In genomic region chr10:3759397-3759796, GRCh38 we compare ENCODE assay signal across 20 cellular contexts. TPM values are rescaled to one million over a fixed set of nuclear protein-coding genes. Genes with fewer than 3 reads are reported as not detected.
DNase-seq lines count a peak whose midpoint lies in the region; ATAC-seq and TF ChIP-seq lines count a peak whose summit lies in the region.
"Had no signal": no experiment of that assay in that cellular context is flagged by ENCODE, and none has a peak within 500 bp of the region (broad histone marks: within the 10 kb centered on the region; RNA-seq: fewer than 3 reads in every experiment).

No MANE protein-coding gene starts in this region.

- H3K9me3 ChIP-seq in HEK293 (ENCODE audit: control insufficient read depth, insufficient read depth, low read depth, low read length) (no peaks in the 10 kb centered on the region), mesenchymal stem cell (ENCODE audit: control insufficient read depth, low read length) (no peaks in the 10 kb centered on the region)
- H3K9me3 ChIP-seq: HAP-1, heart left ventricle had no signal

- no peak overlapping the region for H2BK12ac ChIP-seq in mesenchymal stem cell (ENCODE audit: low read length in 2 of 2)

- 89% methylated on average over 2 of the region's 2 CpGs for WGBS in mesenchymal stem cell

- H3K36me3 ChIP-seq in HEK293 (ENCODE audit: control insufficient read depth in 2 of 2, insufficient read depth in 1 of 2, low read length in 2 of 2) (no peaks in the 10 kb centered on the region), mesenchymal stem cell (ENCODE audit: control insufficient read depth in 1 of 2, insufficient read depth in 2 of 2, low read depth in 1 of 2, low read length in 2 of 2) (no peaks in the 10 kb centered on the region)
- H3K36me3 ChIP-seq: HAP-1, heart left ventricle had no signal

- peaks cover 71% of the 10 kb centered on the region for H3K4me1 Mint-ChIP-seq in T-helper 2 cell treated with Interferon-gamma antibody and Interleukin-4, amounts not matched to agents 5 μg/mL and 100 μg/mL, for 36 hours (ENCODE audit: low read depth)
- peaks cover 55% of the 10 kb centered on the region for H3K4me1 Mint-ChIP-seq in activated T-helper 17 cell treated with anti-CD3 and anti-CD28 coated beads, Interleukin-2, amount 50 U/mL, for 72 hours

- no peak overlapping the region for H2BK120ac ChIP-seq in mesenchymal stem cell (ENCODE audit: low read depth, low read length)

- H2BK15ac ChIP-seq in mesenchymal stem cell (ENCODE audit: low read depth, poor library complexity, severe bottlenecking): no peak overlapping the region

- H3K79me1 ChIP-seq in mesenchymal stem cell (replicated peaks; ENCODE audit: low read length, poor library complexity, severe bottlenecking): no peaks in the 10 kb centered on the region

- no peaks in the 10 kb centered on the region for H3K27me3 Mint-ChIP-seq in T-helper 2 cell treated with Interferon-gamma antibody and Interleukin-4, amounts not matched to agents 5 μg/mL and 100 μg/mL, for 36 hours (ENCODE audit: low read depth)
- H3K27me3 Mint-ChIP-seq in activated T-helper 17 cell treated with anti-CD3 and anti-CD28 coated beads, Interleukin-2, amount 50 U/mL, for 72 hours: no peaks in the 10 kb centered on the region

- H3K27ac Mint-ChIP-seq in T-helper 2 cell treated with Interferon-gamma antibody and Interleukin-4, amounts not matched to agents 5 μg/mL and 100 μg/mL, for 36 hours: peak overlapping the region; percentile 51
- peak overlapping the region; percentile 100 for H3K27ac Mint-ChIP-seq in activated T-helper 17 cell treated with anti-CD3 and anti-CD28 coated beads, Interleukin-2, amount 50 U/mL, for 72 hours

- no peak overlapping the region for H4K91ac ChIP-seq in mesenchymal stem cell (ENCODE audit: low read length)

- H3K27ac ChIP-seq in HEK293 (ENCODE audit: extremely low read depth, low read depth, low read length) (no peak overlapping the region), mesenchymal stem cell (ENCODE audit: low read length, poor library complexity, severe bottlenecking) (no peak overlapping the region)
- H3K27ac ChIP-seq: VCaP had no signal

- no peak overlapping the region for H3K18ac ChIP-seq in mesenchymal stem cell (ENCODE audit: low read depth in 1 of 2, low read length in 2 of 2)

- H3K9me3 Mint-ChIP-seq in T-helper 2 cell treated with Interferon-gamma antibody and Interleukin-4, amounts not matched to agents 5 μg/mL and 100 μg/mL, for 36 hours: peaks cover 5% of the 10 kb centered on the region
- H3K9me3 Mint-ChIP-seq in activated T-helper 17 cell treated with anti-CD3 and anti-CD28 coated beads, Interleukin-2, amount 50 U/mL, for 72 hours: peaks cover 3% of the 10 kb centered on the region

- H3K36me3 Mint-ChIP-seq in T-helper 2 cell treated with Interferon-gamma antibody and Interleukin-4, amounts not matched to agents 5 μg/mL and 100 μg/mL, for 36 hours (ENCODE audit: low read depth): no peaks in the 10 kb centered on the region
- peaks cover 14% of the 10 kb centered on the region for H3K36me3 Mint-ChIP-seq in activated T-helper 17 cell treated with anti-CD3 and anti-CD28 coated beads, Interleukin-2, amount 50 U/mL, for 72 hours (ENCODE audit: low read depth)

- peak overlapping the region; percentile 10 for H3K4me3 Mint-ChIP-seq in T-helper 2 cell treated with Interferon-gamma antibody and Interleukin-4, amounts not matched to agents 5 μg/mL and 100 μg/mL, for 36 hours
- peak overlapping the region; percentile 91 for H3K4me3 Mint-ChIP-seq in activated T-helper 17 cell treated with anti-CD3 and anti-CD28 coated beads, Interleukin-2, amount 50 U/mL, for 72 hours

- peak overlapping the region; percentile 73 for H2AK5ac ChIP-seq in mesenchymal stem cell (ENCODE audit: low read length, severe bottlenecking)

- H4K8ac ChIP-seq in mesenchymal stem cell (ENCODE audit: low read length): no peak overlapping the region

- H2BK5ac ChIP-seq in mesenchymal stem cell (ENCODE audit: low read depth, low read length, poor library complexity, severe bottlenecking): no peak overlapping the region

- CTCF ChIA-PET in HEK293 (lab: Yijun Ruan, JAX): no interaction called here

- H2AFZ ChIP-seq in mesenchymal stem cell (ENCODE audit: low read depth, low read length): no peak overlapping the region

- no peak overlapping the region for H3K4me2 ChIP-seq in mesenchymal stem cell (ENCODE audit: low read length, poor library complexity, severe bottlenecking)

- POLR2A ChIA-PET in HEK293 (lab: Yijun Ruan, JAX): no interaction called here

- H3K27me3 ChIP-seq in mesenchymal stem cell (ENCODE audit: control insufficient read depth in 1 of 2, insufficient read depth in 1 of 2, low read length in 2 of 2): peaks cover 0 to 5% of the 10 kb centered on the region in 2 experiments
- H3K27me3 ChIP-seq: heart left ventricle had no signal

- TF ChIP-seq CTCF in HEK293 (tag by site-specific recombination; IDR thresholded peaks at IDR 0.05): no peak

- H3K4ac ChIP-seq in mesenchymal stem cell (ENCODE audit: low read depth in 1 of 2, low read length in 2 of 2): no peak overlapping the region

- H3K23ac ChIP-seq in mesenchymal stem cell (ENCODE audit: low read length in 2 of 2): no peak overlapping the region

- H3K14ac ChIP-seq in mesenchymal stem cell (ENCODE audit: low read length in 2 of 2): no peak overlapping the region

- no peak for ATAC-seq in activated T-helper 17 cell treated with anti-CD3 and anti-CD28 coated beads, Interleukin-2, amount 50 U/mL, for 72 hours (replicated peaks)
- no peak for ATAC-seq in GM18858 (IDR thresholded peaks at IDR 0.05; ENCODE audit: unreplicated experiment)
- no peak for ATAC-seq in GM18870 (IDR thresholded peaks at IDR 0.05; ENCODE audit: unreplicated experiment)
- ATAC-seq: heart left ventricle had no signal

- no peak overlapping the region for H3K9ac ChIP-seq in mesenchymal stem cell (ENCODE audit: low read length)

- no peak for DNase-seq in T-helper 2 cell treated with Interferon-gamma antibody and Interleukin-4, amounts not matched to agents 5 μg/mL and 100 μg/mL, for 36 hours (ENCODE audit: low spot score)
- DNase-seq in T-helper 2 cell (no peak), mesenchymal stem cell (no peak), SW480 (ENCODE audit: low spot score) (no peak)
- DNase-seq: 8988T; activated CD4-positive, alpha-beta T cell treated with anti-CD3 and anti-CD28 coated beads, Interleukin-2, amount 50 U/mL, for 48 hours; DMS79; GF-D8; heart left ventricle; mammary epithelial cell; NCI-H1694; NCI-H2171 treated with DMSO at 0.1 percent for 48 hours; NCI-H524 treated with DMSO at 0.1 percent for 48 hours; RPMI8226 had no signal

- H3K4me3 ChIP-seq in HEK293 (ENCODE audit: low read depth, low read length) (no peak overlapping the region), mesenchymal stem cell (ENCODE audit: insufficient read depth in 1 of 2, low read depth in 1 of 2, low read length in 2 of 2) (no peak overlapping the region)
- H3K4me3 ChIP-seq: HAP-1, heart left ventricle had no signal

- H3K4me1 ChIP-seq in HEK293 (ENCODE audit: control insufficient read depth, insufficient read depth, low read length): no peaks in the 10 kb centered on the region
- H3K4me1 ChIP-seq in mesenchymal stem cell (ENCODE audit: control insufficient read depth, insufficient read depth, low read depth, low read length): peaks cover 27% of the 10 kb centered on the region
- H3K4me1 ChIP-seq: HAP-1 had no signal

TF ChIP-seq in HEK293, 187 proteins besides CTCF, POLR2A, EP300 and RAD21:
- TF ChIP-seq ZNF366 (tag by site-specific recombination; conservative IDR thresholded peaks at IDR 0.05): peak; percentile 86
- TF ChIP-seq ZNF792 (tag by site-specific recombination; IDR thresholded peaks at IDR 0.05): no peak
- TF ChIP-seq KLF1 (tag by site-specific recombination; IDR thresholded peaks at IDR 0.05): no peak
- TF ChIP-seq ZNF692 (tag by site-specific recombination; IDR thresholded peaks at IDR 0.05): no peak
- peak; percentile 89 for TF ChIP-seq PRDM1 (tag by site-specific recombination; IDR thresholded peaks at IDR 0.05)
- TF ChIP-seq ZNF19 (tag by site-specific recombination; IDR thresholded peaks at IDR 0.05; ENCODE audit: low read depth): no peak

RNA-seq across cellular contexts. Expression of gene KLF6, which starts 25.6 kb away (rescaled TPM):
- 100 to 1,000 TPM; 163 to 201 TPM for total RNA-seq in activated T-helper 17 cell treated with anti-CD3 and anti-CD28 coated beads, Interleukin-2, amount 50 U/mL, for 72 hours
- polyA plus RNA-seq in mesenchymal stem cell (2013, experiment 1 of 2): 195 TPM
- 183 TPM for polyA plus RNA-seq in mesenchymal stem cell (2013, experiment 2 of 2)
